1 cellular context compared by ENCODE assay signal in the genomic region with DNA sequence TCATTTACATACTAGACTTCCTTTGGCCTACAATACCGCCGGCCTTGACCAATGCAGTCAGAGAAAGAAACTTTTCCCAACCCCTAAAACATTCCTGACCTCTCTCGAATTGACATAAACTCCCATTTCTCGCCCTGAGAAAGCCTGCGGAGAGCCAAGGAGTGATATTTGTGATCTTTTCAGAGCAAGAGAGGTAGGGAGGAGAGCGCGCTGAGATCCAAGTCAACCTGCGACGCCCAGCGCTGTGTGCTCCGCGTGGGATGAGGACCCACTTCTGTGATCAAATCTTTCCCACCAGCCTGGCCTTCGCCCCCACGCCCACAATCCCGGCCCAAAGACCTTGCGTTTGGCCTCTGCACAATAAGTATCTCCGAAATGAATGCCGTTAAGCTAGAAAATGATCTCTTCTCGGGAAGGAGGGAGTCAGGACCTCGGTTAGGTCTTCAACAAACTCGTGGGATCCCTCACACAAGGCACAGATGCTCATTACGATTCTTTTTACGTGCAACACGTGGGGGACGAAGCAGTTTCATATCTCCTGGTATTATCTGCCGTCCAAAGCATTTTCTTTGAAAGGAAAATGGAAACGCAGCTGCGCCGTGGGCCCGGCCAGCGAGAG.
TF ChIP-seq lines count a peak whose summit lies in the region.

No MANE protein-coding gene starts in this region.

TF ChIP-seq in neural cell, 6 proteins besides CTCF, POLR2A, EP300 and RAD21:
- TF ChIP-seq, protein P1, sequence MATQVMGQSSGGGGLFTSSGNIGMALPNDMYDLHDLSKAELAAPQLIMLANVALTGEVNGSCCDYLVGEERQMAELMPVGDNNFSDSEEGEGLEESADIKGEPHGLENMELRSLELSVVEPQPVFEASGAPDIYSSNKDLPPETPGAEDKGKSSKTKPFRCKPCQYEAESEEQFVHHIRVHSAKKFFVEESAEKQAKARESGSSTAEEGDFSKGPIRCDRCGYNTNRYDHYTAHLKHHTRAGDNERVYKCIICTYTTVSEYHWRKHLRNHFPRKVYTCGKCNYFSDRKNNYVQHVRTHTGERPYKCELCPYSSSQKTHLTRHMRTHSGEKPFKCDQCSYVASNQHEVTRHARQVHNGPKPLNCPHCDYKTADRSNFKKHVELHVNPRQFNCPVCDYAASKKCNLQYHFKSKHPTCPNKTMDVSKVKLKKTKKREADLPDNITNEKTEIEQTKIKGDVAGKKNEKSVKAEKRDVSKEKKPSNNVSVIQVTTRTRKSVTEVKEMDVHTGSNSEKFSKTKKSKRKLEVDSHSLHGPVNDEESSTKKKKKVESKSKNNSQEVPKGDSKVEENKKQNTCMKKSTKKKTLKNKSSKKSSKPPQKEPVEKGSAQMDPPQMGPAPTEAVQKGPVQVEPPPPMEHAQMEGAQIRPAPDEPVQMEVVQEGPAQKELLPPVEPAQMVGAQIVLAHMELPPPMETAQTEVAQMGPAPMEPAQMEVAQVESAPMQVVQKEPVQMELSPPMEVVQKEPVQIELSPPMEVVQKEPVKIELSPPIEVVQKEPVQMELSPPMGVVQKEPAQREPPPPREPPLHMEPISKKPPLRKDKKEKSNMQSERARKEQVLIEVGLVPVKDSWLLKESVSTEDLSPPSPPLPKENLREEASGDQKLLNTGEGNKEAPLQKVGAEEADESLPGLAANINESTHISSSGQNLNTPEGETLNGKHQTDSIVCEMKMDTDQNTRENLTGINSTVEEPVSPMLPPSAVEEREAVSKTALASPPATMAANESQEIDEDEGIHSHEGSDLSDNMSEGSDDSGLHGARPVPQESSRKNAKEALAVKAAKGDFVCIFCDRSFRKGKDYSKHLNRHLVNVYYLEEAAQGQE (IDR thresholded peaks at IDR 0.05; ENCODE audit: borderline replicate concordance), result no peak
- TF ChIP-seq TAF1 (IDR thresholded peaks at IDR 0.05; ENCODE audit: low read depth) (no peak), POLR2AphosphoS5 (IDR thresholded peaks at IDR 0.05) (no peak), MXI1 (conservative IDR thresholded peaks at IDR 0.05; ENCODE audit: poor library complexity, severe bottlenecking) (no peak), SMC3 (conservative IDR thresholded peaks at IDR 0.05; ENCODE audit: poor library complexity) (no peak), EZH2 (IDR thresholded peaks at IDR 0.05; ENCODE audit: borderline replicate concordance, insufficient read depth, low read length, poor library complexity, severe bottlenecking) (no peak)
